In the genomic region with DNA sequence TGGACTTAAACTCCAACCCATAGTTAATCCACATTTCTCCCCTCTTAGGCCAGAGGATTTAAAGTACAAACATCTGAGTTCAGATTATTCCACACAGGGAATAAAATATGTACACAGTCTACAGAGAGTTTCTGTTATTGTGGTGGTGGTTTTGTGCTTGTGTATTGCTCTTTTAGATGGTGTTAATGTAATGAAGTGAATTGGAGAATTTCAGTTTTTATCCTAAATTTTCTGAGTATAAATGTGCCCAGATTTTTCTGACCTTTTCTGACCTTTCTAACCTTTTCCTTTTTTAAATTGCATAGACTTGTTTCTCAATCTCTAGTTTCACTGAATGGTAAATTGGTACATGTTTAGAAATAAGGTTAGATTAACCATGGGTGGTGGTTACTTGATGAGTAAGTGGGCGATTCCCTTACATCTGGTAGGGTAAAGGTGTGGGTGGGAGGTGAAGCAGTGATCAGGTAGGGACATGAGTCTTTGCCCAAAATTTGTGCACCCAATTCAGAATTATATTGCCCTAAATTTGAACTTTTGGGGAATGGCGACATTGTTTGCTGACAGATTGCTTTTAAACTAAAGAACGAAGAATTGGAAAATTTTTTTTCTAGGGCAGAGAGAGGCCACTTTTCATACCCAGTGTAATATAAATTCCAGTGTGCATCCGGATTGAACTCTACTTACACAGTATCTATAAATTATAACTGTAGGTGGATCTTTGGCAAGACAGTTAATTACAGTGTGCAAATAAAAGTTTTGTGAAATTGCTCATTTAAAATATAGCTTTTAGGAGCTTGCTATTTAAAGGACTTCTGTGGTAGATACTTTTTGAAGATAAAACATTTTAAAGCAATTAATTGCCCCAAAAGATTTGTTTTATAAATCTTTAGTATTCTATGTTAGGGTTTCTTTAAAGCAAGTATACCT, we compare ENCODE assay signal across 14 cellular contexts.
DNase-seq lines count a peak whose midpoint lies in the region; ATAC-seq and TF ChIP-seq lines count a peak whose summit lies in the region.
"Had no signal": no experiment of that assay in that cellular context is flagged by ENCODE, and none has a peak within 500 bp of the region (broad histone marks: within the 10 kb centered on the region; RNA-seq: fewer than 3 reads in every experiment).

No MANE protein-coding gene starts in this region.

- TF ChIP-seq CTCF in SK-N-SH (IDR thresholded peaks at IDR 0.05) (no peak), HL-60 (IDR thresholded peaks at IDR 0.05; ENCODE audit: insufficient read depth, low read length) (no peak), dorsolateral prefrontal cortex (IDR thresholded peaks at IDR 0.05 in 54 of 56, conservative IDR thresholded peaks at IDR 0.05 in 2 of 56; ENCODE audit: low read depth in 1 of 56, partially characterized antibody in 56 of 56) (no peak), psoas muscle (IDR thresholded peaks at IDR 0.05) (no peak)

- H3K9me3 ChIP-seq in SK-N-SH (no peaks in the 10 kb centered on the region), psoas muscle (no peaks in the 10 kb centered on the region)
- H3K9me3 ChIP-seq: neutrophil, thyroid gland had no signal

- no peak for ATAC-seq in SK-N-SH treated with all-trans-retinoic acid at 6 μM for 48 hours
- ATAC-seq in psoas muscle, result no peak
- ATAC-seq in GM18858 (IDR thresholded peaks at IDR 0.05; ENCODE audit: unreplicated experiment), result no peak

- DNase-seq in SK-N-SH (no peak), HL-60 (ENCODE audit: low read depth in 1 of 2, low spot score in 1 of 2) (no peak), dorsolateral prefrontal cortex (no peak), psoas muscle (no peak), NCI-H2029 treated with DMSO at 0.1 percent for 48 hours (lab: John Stamatoyannopoulos, UW) (no peak), SKM-1 treated with dmso at 0.1 percent for 144 hours (lab: John Stamatoyannopoulos, UW; ENCODE audit: unreplicated experiment) (no peak)
- DNase-seq: 8988T; amniotic stem cell; effector CD4-positive, alpha-beta T cell; NCI-H774 had no signal

- H3K27me3 ChIP-seq in SK-N-SH (ENCODE audit: insufficient read depth), result no peaks in the 10 kb centered on the region
- no peaks in the 10 kb centered on the region for H3K27me3 ChIP-seq in HL-60 (ENCODE audit: insufficient read depth, poor library complexity, severe bottlenecking)
- H3K27me3 ChIP-seq in dorsolateral prefrontal cortex, result no peaks in the 10 kb centered on the region
- H3K27me3 ChIP-seq in psoas muscle (ENCODE audit: insufficient read depth in 3 of 3, low read length in 2 of 3), result no peaks in the 10 kb centered on the region
- H3K27me3 ChIP-seq: neutrophil, thyroid gland had no signal

- no peaks in the 10 kb centered on the region for H3K9me2 ChIP-seq in SK-N-SH

- H3K36me3 ChIP-seq in SK-N-SH (replicated peaks in 1 of 2; ENCODE audit: control insufficient read depth in 1 of 2, insufficient read depth in 2 of 2, low read length in 1 of 2) (no peaks in the 10 kb centered on the region), psoas muscle (ENCODE audit: insufficient read depth in 1 of 2, low read depth in 1 of 2) (no peaks in the 10 kb centered on the region)
- H3K36me3 ChIP-seq: neutrophil, thyroid gland had no signal

- peak overlapping the region; percentile 63; the same call in 1 of the 2 replicates for H3K4me2 ChIP-seq in SK-N-SH

- H2AFZ ChIP-seq in SK-N-SH (ENCODE audit: low read depth), result peak overlapping the region; percentile 38; the same call in 1 of the 2 replicates

- POLR2A ChIA-PET in SK-N-SH (lab: Yijun Ruan, JAX), result no interaction called here

- peaks cover 19 to 27% of the 10 kb centered on the region in 2 experiments; a peak in 3 of 4 replicates for H3K4me1 ChIP-seq in SK-N-SH (ENCODE audit: control insufficient read depth in 1 of 2, insufficient read depth in 2 of 2, low read depth in 1 of 2, low read length in 1 of 2)
- H3K4me1 ChIP-seq in psoas muscle, result peaks cover 62% of the 10 kb centered on the region

- no peak overlapping the region; the same call in 1 of the 2 replicates for H3K9ac ChIP-seq in SK-N-SH

- 90% methylated on average over 4 of the region's 4 CpGs for WGBS in SK-N-SH (ENCODE audit: low lambda C conversion rate)
- WGBS in psoas muscle, 3 donors, result 84 to 93% (median 86%) methylated on average over 4 of the region's 4 CpGs

- intact Hi-C loops in dorsolateral prefrontal cortex (cut with DNase I), result no loop called here
- intact Hi-C loops in psoas muscle (cut with DNase I), result no loop called here

- H3K79me2 ChIP-seq in SK-N-SH (ENCODE audit: insufficient read depth), result peaks cover 24% of the 10 kb centered on the region

- CTCF ChIA-PET in SK-N-SH (lab: Yijun Ruan, JAX), result interaction anchor here (1.9 to 7.5 kb wide), 2 partner anchors 25 to 27 kb away, joined by 8 to 58 read pairs; no protein-coding TSS in a partner anchor

- TF ChIP-seq RAD21 in SK-N-SH (IDR thresholded peaks at IDR 0.05; ENCODE audit: low read length), result no peak

- no peak for TF ChIP-seq EP300 in SK-N-SH (IDR thresholded peaks at IDR 0.05; ENCODE audit: borderline replicate concordance in 1 of 2, low read depth in 1 of 2, low read length in 1 of 2)

- no peaks in the 10 kb centered on the region for H4K20me1 ChIP-seq in SK-N-SH (ENCODE audit: insufficient read depth)

- H3K4me3 ChIP-seq in SK-N-SH (ENCODE audit: low read depth in 2 of 2, low read length in 1 of 2) (peak overlapping the region in 1 of 2 experiments; percentile 28; a peak in 2 of 4 replicates), HL-60 (replicated peaks; ENCODE audit: insufficient read depth, low read length) (no peak overlapping the region), dorsolateral prefrontal cortex (peak overlapping the region in 31 of 59 donors; percentile 1 to 58 (median 34)), psoas muscle (peak overlapping the region; percentile 61)
- H3K4me3 ChIP-seq: thyroid gland had no signal

- H3F3A ChIP-seq in SK-N-SH (replicated peaks; ENCODE audit: insufficient read depth), result peaks cover 9% of the 10 kb centered on the region

- H3K27ac ChIP-seq in SK-N-SH (ENCODE audit: low read depth in 2 of 2, low read length in 1 of 2) (peak overlapping the region; percentile 12 to 79; a peak in 3 of 4 replicates), HL-60 (replicated peaks) (peak overlapping the region; percentile 61), dorsolateral prefrontal cortex (no peak overlapping the region), psoas muscle (peak overlapping the region; percentile 72)
- H3K27ac ChIP-seq: neutrophil had no signal

TF ChIP-seq in SK-N-SH, 30 proteins besides CTCF, POLR2A, EP300 and RAD21:
- TF ChIP-seq, protein P1, sequence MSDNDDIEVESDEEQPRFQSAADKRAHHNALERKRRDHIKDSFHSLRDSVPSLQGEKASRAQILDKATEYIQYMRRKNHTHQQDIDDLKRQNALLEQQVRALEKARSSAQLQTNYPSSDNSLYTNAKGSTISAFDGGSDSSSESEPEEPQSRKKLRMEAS (IDR thresholded peaks at IDR 0.05; ENCODE audit: low read depth), result no peak
- TF ChIP-seq, protein P2, sequence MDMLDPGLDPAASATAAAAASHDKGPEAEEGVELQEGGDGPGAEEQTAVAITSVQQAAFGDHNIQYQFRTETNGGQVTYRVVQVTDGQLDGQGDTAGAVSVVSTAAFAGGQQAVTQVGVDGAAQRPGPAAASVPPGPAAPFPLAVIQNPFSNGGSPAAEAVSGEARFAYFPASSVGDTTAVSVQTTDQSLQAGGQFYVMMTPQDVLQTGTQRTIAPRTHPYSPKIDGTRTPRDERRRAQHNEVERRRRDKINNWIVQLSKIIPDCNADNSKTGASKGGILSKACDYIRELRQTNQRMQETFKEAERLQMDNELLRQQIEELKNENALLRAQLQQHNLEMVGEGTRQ (IDR thresholded peaks at IDR 0.05; ENCODE audit: borderline replicate concordance, low read depth, low read length), result no peak
- TF ChIP-seq SIN3A (IDR thresholded peaks at IDR 0.05; ENCODE audit: borderline replicate concordance, low read depth, low read length) (no peak), NRF1 (IDR thresholded peaks at IDR 0.05; ENCODE audit: low read depth, low read length) (no peak), TCF12 (IDR thresholded peaks at IDR 0.05) (no peak), FOXM1 (IDR thresholded peaks at IDR 0.05; ENCODE audit: low read depth) (no peak)
TF ChIP-seq in SK-N-SH: peak in this region for 0.

TF ChIP-seq in SK-N-SH treated with all-trans-retinoic acid at 6 μM for 48 hours, 23 proteins besides CTCF, POLR2A, EP300 and RAD21:
- TF ChIP-seq BACH2 (CRISPR knock-in tag; IDR thresholded peaks at IDR 0.05; ENCODE audit: borderline replicate concordance), result no peak

Comparison
In these comparisons a context has a peak if more than half of its experiments do, and no peak if none do; other contexts are left out.
1. H3K27ac ChIP-seq: peak in SK-N-SH (2 of 2), HL-60 (single experiment) and psoas muscle (single experiment); none in dorsolateral prefrontal cortex (0 of 59).